5 cellular contexts compared by ENCODE assay signal in genomic region chr1:206229286-206229685, GRCh38. TPM values are rescaled to one million over a fixed set of nuclear protein-coding genes. Genes with fewer than 3 reads are reported as not detected.
DNase-seq lines count a peak whose midpoint lies in the region; ATAC-seq, FAIRE-seq and TF ChIP-seq lines count a peak whose summit lies in the region.
"Not testable (repeated sequence)": the region's sequence is repeated elsewhere in the genome, so short reads cannot be mapped to it uniquely, and the experiment has no call there.
"Had no signal": no experiment of that assay in that cellular context is flagged by ENCODE, and none has a peak within 500 bp of the region (broad histone marks: within the 10 kb centered on the region; RNA-seq: fewer than 3 reads in every experiment).

No MANE protein-coding gene starts in this region.

- H3K9ac ChIP-seq in keratinocyte (ENCODE audit: control insufficient read depth, extremely low read depth, insufficient read depth, low read length): not testable (repeated sequence)

- not testable (repeated sequence) for H3K4me3 ChIP-seq in keratinocyte (ENCODE audit: control insufficient read depth in 2 of 3, extremely low read depth in 1 of 3, insufficient read depth in 2 of 3, low read depth in 1 of 3, low read length in 3 of 3); left lung

- H4K20me1 ChIP-seq in keratinocyte (ENCODE audit: control insufficient read depth, extremely low read depth, insufficient read depth, low read length): not testable (repeated sequence)

- intact Hi-C loops in left lung (cut with DNase I): not testable (repeated sequence)

- not testable (repeated sequence) for H2AFZ ChIP-seq in keratinocyte (ENCODE audit: control insufficient read depth, low read length)

- peak overlapping the region; percentile 28 for H3K4me3 Mint-ChIP-seq in endothelial cell (ENCODE audit: unreplicated experiment)

- not testable (repeated sequence) for H3K4me1 Mint-ChIP-seq in endothelial cell (ENCODE audit: unreplicated experiment)

- peak; percentile 44 for ATAC-seq in esophagus mucosa
- ATAC-seq in left lung: peak; percentile 51

- dilution Hi-C loops in keratinocyte (cut with MboI; ENCODE audit: extremely low pct_ligation_motif_present, low sequenced_read_pairs): not testable (repeated sequence)

- H3K9me3 ChIP-seq in keratinocyte (ENCODE audit: control insufficient read depth, low read depth, low read length); left lung: not testable (repeated sequence)

- H3K79me2 ChIP-seq in keratinocyte (ENCODE audit: control insufficient read depth, insufficient read depth, low read length): not testable (repeated sequence)

- not testable (repeated sequence) for H3K9me1 ChIP-seq in keratinocyte (ENCODE audit: control insufficient read depth, extremely low read depth, insufficient read depth, low read length)

- FAIRE-seq in keratinocyte (lab: Jason Lieb, UNC): not testable (repeated sequence)

- not testable (repeated sequence) for H3K36me3 Mint-ChIP-seq in endothelial cell (ENCODE audit: low read depth, unreplicated experiment)

- not testable (repeated sequence) for DNase-seq in endothelial cell (ENCODE audit: low spot score); keratinocyte (ENCODE audit: low read depth, low spot score); left lung

- not testable (repeated sequence) for TF ChIP-seq CTCF in endothelial cell (IDR thresholded peaks at IDR 0.05; ENCODE audit: unreplicated experiment); keratinocyte (optimal IDR thresholded peaks at IDR 0.05 in 1 of 3, IDR thresholded peaks at IDR 0.05 in 1 of 3, conservative IDR thresholded peaks at IDR 0.05 in 1 of 3; ENCODE audit: extremely low read depth in 1 of 3, insufficient read depth in 2 of 3, low read length in 3 of 3); left lung (IDR thresholded peaks at IDR 0.05)

- H3K4me1 ChIP-seq in keratinocyte (ENCODE audit: control insufficient read depth, extremely low read depth, insufficient read depth, low read length); left lung: not testable (repeated sequence)

- not testable (repeated sequence) for H3K27ac Mint-ChIP-seq in endothelial cell (ENCODE audit: unreplicated experiment)

- peak overlapping the region; percentile 10 for H3K4me2 ChIP-seq in keratinocyte (ENCODE audit: control insufficient read depth, extremely low read depth, insufficient read depth, low read depth, low read length)

- not testable (repeated sequence) for H3K27me3 Mint-ChIP-seq in endothelial cell (ENCODE audit: unreplicated experiment)

- H3K27ac ChIP-seq in keratinocyte (ENCODE audit: control insufficient read depth, insufficient read depth, low read length); left lung: not testable (repeated sequence)

- not testable (repeated sequence) for H3K9me3 Mint-ChIP-seq in endothelial cell (ENCODE audit: unreplicated experiment)

- not testable (repeated sequence) for H3K36me3 ChIP-seq in keratinocyte (ENCODE audit: control insufficient read depth in 2 of 2, extremely low read depth in 1 of 2, insufficient read depth in 2 of 2, low read length in 2 of 2); left lung

- H3K27me3 ChIP-seq in keratinocyte (ENCODE audit: control insufficient read depth, extremely low read depth, insufficient read depth, low read length); left lung: not testable (repeated sequence)

RNA-seq across cellular contexts. Expression of gene SRGAP2, which starts 25.9 kb away (rescaled TPM):
- total RNA-seq in endothelial cell (ENCODE audit: unreplicated experiment): 218 TPM
- total RNA-seq in esophagus mucosa: 33.0 TPM
- polyA plus RNA-seq in keratinocyte: 11.2 to 12.7 TPM (median 12.5 TPM) in 3 replicates
- 24.3 TPM for polyA plus RNA-seq in keratinocyte (2011; ENCODE audit: low read depth)
- 11.3 and 15.6 TPM in 2 replicates for polyA plus RNA-seq in keratinocyte (2011; cell fraction: cytosol; rRNA removed)
- 52.6 and 64.3 TPM in 2 replicates for polyA plus RNA-seq in keratinocyte (2011; cell fraction: nucleus; rRNA removed)
- polyA plus RNA-seq in keratinocyte (2012; ENCODE audit: low replicate concordance): 17.6 and 27.9 TPM in 2 replicates
- polyA minus RNA-seq in keratinocyte: 23.3 to 42.4 TPM (median 42.3 TPM) in 3 replicates
- 35.5 TPM for polyA minus RNA-seq in keratinocyte (2011; cell fraction: cytosol; rRNA and poly(A)+ RNA removed)
- polyA minus RNA-seq in keratinocyte (2011; cell fraction: nucleus; rRNA and poly(A)+ RNA removed): 61.7 and 82.5 TPM in 2 replicates
- total RNA-seq in left lung: 10 to 100 TPM; 63.8 to 65.4 TPM

RNA-seq across cellular contexts. Expression of gene FAM72A, which starts 26.6 kb away (rescaled TPM):
- total RNA-seq in endothelial cell (ENCODE audit: unreplicated experiment): 21.7 TPM
- total RNA-seq in esophagus mucosa: 4.2 TPM
- 2.2 to 6.5 TPM (median 2.7 TPM) in 3 replicates for polyA plus RNA-seq in keratinocyte
- not detected for polyA plus RNA-seq in keratinocyte (2011; ENCODE audit: low read depth)
- polyA plus RNA-seq in keratinocyte (2011; cell fraction: cytosol; rRNA removed): 1.8 and 2.4 TPM in 2 replicates
- 4.4 and 5.3 TPM in 2 replicates for polyA plus RNA-seq in keratinocyte (2011; cell fraction: nucleus; rRNA removed)
- polyA plus RNA-seq in keratinocyte (2012; ENCODE audit: low replicate concordance): 0.93 and 3.5 TPM in 2 replicates
- 1.9 to 5.6 TPM in 2 of 3 replicates, not detected in the other for polyA minus RNA-seq in keratinocyte
- polyA minus RNA-seq in keratinocyte (2011; cell fraction: cytosol; rRNA and poly(A)+ RNA removed): not detected
- polyA minus RNA-seq in keratinocyte (2011; cell fraction: nucleus; rRNA and poly(A)+ RNA removed): 0.95 and 2.2 TPM in 2 replicates
- total RNA-seq in left lung: 1 to 10 TPM; 3.9 to 5.0 TPM
- total RNA-seq: CD8-positive, alpha-beta T cell had no signal
